In genomic region chr5:168409601-168410458, GRCh38 we compare ENCODE assay signal across 8 cellular contexts.
DNase-seq lines count a peak whose midpoint lies in the region; ATAC-seq and TF ChIP-seq lines count a peak whose summit lies in the region.

No MANE protein-coding gene starts in this region.

- peaks cover 0 to 14% of the 10 kb centered on the region in 2 donors for H3K27me3 Mint-ChIP-seq in effector memory CD8-positive, alpha-beta T cell

- no peaks in the 10 kb centered on the region for H3K9me3 ChIP-seq in adrenal gland (replicated peaks in 1 of 3)
- no peaks in the 10 kb centered on the region for H3K9me3 ChIP-seq in gastroesophageal sphincter

- H3K4me3 ChIP-seq in coronary artery (no peak overlapping the region), adrenal gland (no peak overlapping the region), gastroesophageal sphincter (no peak overlapping the region)

- H3K27ac ChIP-seq in coronary artery (no peak overlapping the region), adrenal gland (no peak overlapping the region), gastroesophageal sphincter (no peak overlapping the region)

- ATAC-seq in GM21529 (IDR thresholded peaks at IDR 0.05; ENCODE audit: unreplicated experiment), result peak; percentile 85
- peak; percentile 72 for ATAC-seq in SK-N-SH treated with all-trans-retinoic acid at 6 μM for 48 hours
- peak; percentile 57 for ATAC-seq in effector memory CD8-positive, alpha-beta T cell (replicated peaks)
- ATAC-seq in gastroesophageal sphincter, result no peak

- WGBS in adrenal gland, 4 donors, result 61 to 68% (median 64%) methylated on average over 17 of the region's 17 CpGs
- WGBS in gastroesophageal sphincter (ENCODE audit: low coverage in 1 of 2), 2 donors, result 45 to 75% methylated on average over 7 to 16 of the region's 17 CpGs

- no peaks in the 10 kb centered on the region for H3K9me3 Mint-ChIP-seq in effector memory CD8-positive, alpha-beta T cell

- H3K36me3 Mint-ChIP-seq in effector memory CD8-positive, alpha-beta T cell (ENCODE audit: insufficient read depth), result peaks cover 2% of the 10 kb centered on the region

- no peak for TF ChIP-seq CTCF in coronary artery (IDR thresholded peaks at IDR 0.05)
- TF ChIP-seq CTCF in adrenal gland (IDR thresholded peaks at IDR 0.05), result no peak
- no peak for TF ChIP-seq CTCF in gastroesophageal sphincter (IDR thresholded peaks at IDR 0.05)

- DNase-seq in AG08396 (ENCODE audit: low spot score), result peak; percentile 58
- DNase-seq in effector memory CD8-positive, alpha-beta T cell, result no peak
- DNase-seq in stimulated activated CD8-positive, alpha-beta memory T cell treated with anti-CD3 and anti-CD28 coated beads, Interleukin-12 subunit alpha, Interleukin-12 subunit beta, amount 100 ng/mL, for 4 hours (ENCODE audit: low read depth), result peak; percentile 6
- DNase-seq in coronary artery (ENCODE audit: low spot score), result no peak
- DNase-seq in adrenal gland, result no peak

- H3K4me1 Mint-ChIP-seq in effector memory CD8-positive, alpha-beta T cell (ENCODE audit: low read depth in 2 of 2), result peaks cover 13% of the 10 kb centered on the region in 2 donors

- H3K27me3 ChIP-seq in adrenal gland (no peaks in the 10 kb centered on the region), gastroesophageal sphincter (no peaks in the 10 kb centered on the region)

- H3K36me3 ChIP-seq in adrenal gland (replicated peaks in 1 of 2) (no peaks in the 10 kb centered on the region), gastroesophageal sphincter (no peaks in the 10 kb centered on the region)

- H3K27ac Mint-ChIP-seq in effector memory CD8-positive, alpha-beta T cell, result peak overlapping the region; percentile 95 to 96

- TF ChIP-seq EP300 in gastroesophageal sphincter (IDR thresholded peaks at IDR 0.05), result no peak

- peak overlapping the region; percentile 78 to 83 for H3K4me3 Mint-ChIP-seq in effector memory CD8-positive, alpha-beta T cell

- H3K4me1 ChIP-seq in adrenal gland (replicated peaks in 1 of 2) (no peaks in the 10 kb centered on the region), gastroesophageal sphincter (peaks cover 0 to 12% (median 0%) of the 10 kb centered on the region in 3 donors)

- intact Hi-C loops in adrenal gland (cut with DNase I), result no loop called here

- TF ChIP-seq POLR2A in adrenal gland (IDR thresholded peaks at IDR 0.05) (no peak), gastroesophageal sphincter (IDR thresholded peaks at IDR 0.05) (no peak)

TF ChIP-seq in SK-N-SH treated with all-trans-retinoic acid at 6 μM for 48 hours, 23 proteins besides CTCF, POLR2A, EP300 and RAD21:
- TF ChIP-seq ISL1 (CRISPR knock-in tag; IDR thresholded peaks at IDR 0.05), result peak; percentile 71
- TF ChIP-seq GLIS3 (CRISPR knock-in tag; IDR thresholded peaks at IDR 0.05), result 0 out of 2 replicates have a peak, but pooled peaks have one; percentile 24
- no peak for TF ChIP-seq BACH2 (CRISPR knock-in tag; IDR thresholded peaks at IDR 0.05; ENCODE audit: borderline replicate concordance)

Comparison
In these comparisons a context has a peak if more than half of its experiments do, and no peak if none do; other contexts are left out.
1. DNase-seq: peak in AG08396 (single experiment) and stimulated activated CD8-positive, alpha-beta memory T cell treated with anti-CD3 and anti-CD28 coated beads, Interleukin-12 subunit alpha, Interleukin-12 subunit beta, amount 100 ng/mL, for 4 hours (single experiment); none in effector memory CD8-positive, alpha-beta T cell (0 of 3), coronary artery (single experiment) and adrenal gland (0 of 7).